ENCODE assay signal across 1 cellular context in genomic region chr3:33439421-33440327, GRCh38.
TF ChIP-seq lines count a peak whose summit lies in the region.

No MANE protein-coding gene starts in this region.

TF ChIP-seq in HepG2, 621 proteins besides CTCF, POLR2A, EP300 and RAD21 (continued from another document and continues in another):
- TF ChIP-seq ZNF879 (CRISPR knock-in tag; IDR thresholded peaks at IDR 0.05): peak; percentile 73; the same call in 1 of the 2 replicates
- peak; percentile 21; the same call in 1 of the 2 replicates for TF ChIP-seq GFI1 (CRISPR knock-in tag; IDR thresholded peaks at IDR 0.05; ENCODE audit: borderline replicate concordance)
- no peak for TF ChIP-seq ZBTB33 (CRISPR knock-in tag; IDR thresholded peaks at IDR 0.05)
- TF ChIP-seq ZNF281 (CRISPR knock-in tag; IDR thresholded peaks at IDR 0.05; ENCODE audit: borderline replicate concordance): peak; percentile 48; the same call in 1 of the 2 replicates
- TF ChIP-seq IRF1 (CRISPR knock-in tag; IDR thresholded peaks at IDR 0.05; ENCODE audit: low read depth): no peak
- no peak for TF ChIP-seq RFXANK (CRISPR knock-in tag; IDR thresholded peaks at IDR 0.05)
- peak; percentile 50; the same call in 1 of the 2 replicates for TF ChIP-seq ZNF292 (CRISPR knock-in tag; IDR thresholded peaks at IDR 0.05; ENCODE audit: borderline replicate concordance, low read depth)
- TF ChIP-seq PAX8 (CRISPR knock-in tag; IDR thresholded peaks at IDR 0.05; ENCODE audit: borderline replicate concordance): peak; percentile 29; the same call in 1 of the 2 replicates
- TF ChIP-seq TP53 (CRISPR knock-in tag; conservative IDR thresholded peaks at IDR 0.05): no peak
- TF ChIP-seq ZNF776 (CRISPR knock-in tag; IDR thresholded peaks at IDR 0.05): peak; percentile 89; the same call in 1 of the 2 replicates
- no peak for TF ChIP-seq FOXM1 (CRISPR knock-in tag; IDR thresholded peaks at IDR 0.05)
- TF ChIP-seq ATF7-NPFF (CRISPR knock-in tag; IDR thresholded peaks at IDR 0.05; ENCODE audit: low read depth): no peak
- peak; percentile 87 for TF ChIP-seq ZNF563 (CRISPR knock-in tag; IDR thresholded peaks at IDR 0.05)
- no peak for TF ChIP-seq TOE1 (CRISPR knock-in tag; IDR thresholded peaks at IDR 0.05)
- TF ChIP-seq ZNF703 (CRISPR knock-in tag; IDR thresholded peaks at IDR 0.05; ENCODE audit: borderline replicate concordance): no peak
- no peak for TF ChIP-seq ZFP37 (CRISPR knock-in tag; IDR thresholded peaks at IDR 0.05; ENCODE audit: borderline replicate concordance)
- no peak for TF ChIP-seq ZBTB34 (CRISPR knock-in tag; IDR thresholded peaks at IDR 0.05)
- TF ChIP-seq FOSL2 (CRISPR knock-in tag; IDR thresholded peaks at IDR 0.05): 0 out of 2 replicates have a peak, but pooled peaks have one; percentile 19
- no peak for TF ChIP-seq BCLAF1 (IDR thresholded peaks at IDR 0.05)
- TF ChIP-seq HBP1 (CRISPR knock-in tag; IDR thresholded peaks at IDR 0.05; ENCODE audit: low read depth): no peak
- TF ChIP-seq ZSCAN9 (CRISPR knock-in tag; IDR thresholded peaks at IDR 0.05; ENCODE audit: borderline replicate concordance): no peak
- TF ChIP-seq ZNF672 (CRISPR knock-in tag; IDR thresholded peaks at IDR 0.05): no peak
- TF ChIP-seq BCL3 (CRISPR knock-in tag; IDR thresholded peaks at IDR 0.05): 0 out of 2 replicates have a peak, but pooled peaks have one; percentile 79
- TF ChIP-seq SMC3 (IDR thresholded peaks at IDR 0.05; ENCODE audit: low read length): no peak
- TF ChIP-seq DDIT3 (CRISPR knock-in tag; IDR thresholded peaks at IDR 0.05): no peak
- no peak for TF ChIP-seq NPAS2 (CRISPR knock-in tag; IDR thresholded peaks at IDR 0.05; ENCODE audit: borderline replicate concordance)
- peak; percentile 71; the same call in 1 of the 2 replicates for TF ChIP-seq KDM2A (CRISPR knock-in tag; IDR thresholded peaks at IDR 0.05; ENCODE audit: borderline replicate concordance, low read depth)
- no peak for TF ChIP-seq GTF3A (CRISPR knock-in tag; conservative IDR thresholded peaks at IDR 0.05)
- TF ChIP-seq ZNF552 (CRISPR knock-in tag; IDR thresholded peaks at IDR 0.05; ENCODE audit: borderline replicate concordance): no peak
- 0 out of 2 replicates have a peak, but pooled peaks have one; percentile 46 for TF ChIP-seq ZNF230 (CRISPR knock-in tag; IDR thresholded peaks at IDR 0.05)
- no peak for TF ChIP-seq YEATS2 (CRISPR knock-in tag; IDR thresholded peaks at IDR 0.05; ENCODE audit: borderline replicate concordance)
- TF ChIP-seq ZSCAN29 (CRISPR knock-in tag; conservative IDR thresholded peaks at IDR 0.05): no peak
- no peak for TF ChIP-seq ATAD3A (CRISPR knock-in tag; IDR thresholded peaks at IDR 0.05)
- TF ChIP-seq HNF4A (CRISPR knock-in tag; IDR thresholded peaks at IDR 0.05): peak; percentile 40; the same call in 1 of the 2 replicates
- TF ChIP-seq ZNF562 (CRISPR knock-in tag; IDR thresholded peaks at IDR 0.05; ENCODE audit: borderline replicate concordance): no peak
- TF ChIP-seq IKZF5 (CRISPR knock-in tag; IDR thresholded peaks at IDR 0.05): no peak
- no peak for TF ChIP-seq ZNF724P (CRISPR knock-in tag; IDR thresholded peaks at IDR 0.05; ENCODE audit: borderline replicate concordance)
- TF ChIP-seq ZNF335 (CRISPR knock-in tag; IDR thresholded peaks at IDR 0.05): no peak
- no peak for TF ChIP-seq EZH2 (conservative IDR thresholded peaks at IDR 0.05; ENCODE audit: low read depth, low read length)
- no peak for TF ChIP-seq SSRP1 (CRISPR knock-in tag; IDR thresholded peaks at IDR 0.05)
- no peak for TF ChIP-seq CHD2 (IDR thresholded peaks at IDR 0.05; ENCODE audit: low read depth, low read length)
- TF ChIP-seq IRF2 (CRISPR knock-in tag; IDR thresholded peaks at IDR 0.05): no peak
- no peak; the same call in 1 of the 2 replicates for TF ChIP-seq DR1 (CRISPR knock-in tag; IDR thresholded peaks at IDR 0.05)
- no peak for TF ChIP-seq SNAPC5 (CRISPR knock-in tag; IDR thresholded peaks at IDR 0.05; ENCODE audit: borderline replicate concordance)
- TF ChIP-seq NCOR1 (IDR thresholded peaks at IDR 0.05; ENCODE audit: borderline replicate concordance, low read length): no peak
- no peak for TF ChIP-seq ZNF10 (CRISPR knock-in tag; IDR thresholded peaks at IDR 0.05; ENCODE audit: borderline replicate concordance, low read depth)
- no peak for TF ChIP-seq ZNF12 (CRISPR knock-in tag; IDR thresholded peaks at IDR 0.05)
- no peak for TF ChIP-seq NR3C1 (CRISPR knock-in tag; IDR thresholded peaks at IDR 0.05)
- peak; percentile 67 for TF ChIP-seq SALL1 (CRISPR knock-in tag; IDR thresholded peaks at IDR 0.05)
- TF ChIP-seq KLF15 (CRISPR knock-in tag; IDR thresholded peaks at IDR 0.05; ENCODE audit: borderline replicate concordance): no peak
- TF ChIP-seq TOPORS (CRISPR knock-in tag; IDR thresholded peaks at IDR 0.05): no peak
- TF ChIP-seq PRPF4 (IDR thresholded peaks at IDR 0.05; ENCODE audit: low read depth, low read length, poor library complexity, severe bottlenecking): no peak
- no peak for TF ChIP-seq NFKBIZ (CRISPR knock-in tag; IDR thresholded peaks at IDR 0.05)
- TF ChIP-seq RELA (CRISPR knock-in tag; IDR thresholded peaks at IDR 0.05): no peak
- TF ChIP-seq CHCHD3 (CRISPR knock-in tag; IDR thresholded peaks at IDR 0.05): no peak; the same call in none of the 2 replicates
- TF ChIP-seq STAG1 (CRISPR knock-in tag; IDR thresholded peaks at IDR 0.05): no peak; the same call in 1 of the 2 replicates
- TF ChIP-seq GABPA (IDR thresholded peaks at IDR 0.05; ENCODE audit: low read depth, low read length): no peak
- no peak for TF ChIP-seq GABPA (CRISPR knock-in tag; IDR thresholded peaks at IDR 0.05; ENCODE audit: low read depth)
- no peak for TF ChIP-seq ZNF329 (CRISPR knock-in tag; IDR thresholded peaks at IDR 0.05; ENCODE audit: low read depth)
- no peak for TF ChIP-seq MED1 (CRISPR knock-in tag; IDR thresholded peaks at IDR 0.05)
- TF ChIP-seq TEAD3 (CRISPR knock-in tag; optimal IDR thresholded peaks at IDR 0.05; ENCODE audit: borderline replicate concordance): no peak
- TF ChIP-seq NFE2 (CRISPR knock-in tag; IDR thresholded peaks at IDR 0.05): no peak
- no peak for TF ChIP-seq TBX3 (IDR thresholded peaks at IDR 0.05; ENCODE audit: borderline replicate concordance)
